In the genomic region with DNA sequence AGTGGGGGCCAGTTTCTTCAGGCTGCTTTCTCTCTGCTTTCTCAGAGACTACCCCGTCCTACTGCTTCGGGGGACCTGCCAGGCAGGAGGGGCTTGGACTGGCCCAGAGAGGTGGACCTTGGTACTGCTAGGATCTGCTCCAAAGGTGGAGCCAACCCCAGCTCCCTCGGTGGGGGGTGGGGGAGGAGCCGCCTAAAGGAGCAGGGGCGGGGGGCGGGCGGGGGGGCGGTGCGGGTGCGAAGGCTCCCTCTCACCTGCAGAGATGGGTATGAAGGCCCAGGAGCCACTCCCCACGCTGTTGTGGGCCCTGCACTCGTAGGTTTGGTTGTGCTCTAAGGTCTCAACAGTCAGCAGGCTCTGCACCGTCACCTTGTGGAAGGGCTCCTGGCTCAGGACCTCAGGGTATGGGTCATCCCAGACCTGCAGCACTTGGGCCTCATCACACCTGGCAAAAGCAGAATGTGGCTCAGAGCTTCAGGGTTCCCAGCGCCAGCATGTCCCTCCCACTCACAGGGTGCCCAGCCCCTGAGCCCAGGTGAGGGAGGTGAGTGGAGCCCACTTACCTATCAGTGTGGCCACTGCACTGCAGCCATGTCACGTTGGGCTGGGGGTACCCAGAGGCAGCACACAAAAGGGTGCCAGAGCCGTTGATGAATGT, we compare ENCODE assay signal across 26 cellular contexts. TPM values are rescaled to one million over a fixed set of nuclear protein-coding genes. Genes with fewer than 3 reads are reported as not detected.
"Had no signal": no experiment of that assay in that cellular context is flagged by ENCODE, and none has a peak within 500 bp of the region (broad histone marks: within the 10 kb centered on the region; RNA-seq: fewer than 3 reads in every experiment).

No MANE protein-coding gene starts in this region.

- H3K36me3 Mint-ChIP-seq: activated CD8-positive, alpha-beta memory T cell treated with anti-CD3 and anti-CD28 coated beads, Interleukin-2, amount 10 ng/mL, durations not matched to agents 7 days and 5 days; activated naive CD8-positive, alpha-beta T cell treated with anti-CD3 and anti-CD28 coated beads for 36 hours; naive B cell; stimulated activated naive B cell treated with anti-CD40 and anti-IgM and Interleukin-4, amounts not matched to agents 10 μg/mL and 1 μg/mL and 100 μg/mL, for 72 hours had no signal

- ATAC-seq: activated CD8-positive, alpha-beta memory T cell treated with anti-CD3 and anti-CD28 coated beads, Interleukin-2, amount 10 ng/mL, durations not matched to agents 7 days and 5 days; activated CD8-positive, alpha-beta T cell treated with anti-CD3 and anti-CD28 coated beads for 36 hours; esophagus mucosa; lower lobe of right lung; SK-N-SH treated with all-trans-retinoic acid at 6 μM for 48 hours; stimulated activated naive B cell treated with anti-CD40 and anti-IgM and Interleukin-4, amounts not matched to agents 10 μg/mL and 1 μg/mL and 100 μg/mL, for 72 hours had no signal

- H3K36me3 ChIP-seq: cardiac muscle cell, sigmoid colon, transverse colon had no signal

- H3K4me3 ChIP-seq: cardiac muscle cell, lower lobe of right lung, sigmoid colon, smooth muscle cell, transverse colon had no signal

- H3K27ac ChIP-seq: cardiac muscle cell, lower lobe of right lung, sigmoid colon, transverse colon had no signal

- H3K4me3 Mint-ChIP-seq: activated CD4-positive, alpha-beta T cell treated with anti-CD3 and anti-CD28 coated beads, Interleukin-2, amount 10 ng/mL, durations not matched to agents 7 days and 5 days; activated CD8-positive, alpha-beta memory T cell treated with anti-CD3 and anti-CD28 coated beads, Interleukin-2, amount 10 ng/mL, durations not matched to agents 7 days and 5 days; activated CD8-positive, alpha-beta T cell treated with anti-CD3 and anti-CD28 coated beads for 36 hours; activated naive CD8-positive, alpha-beta T cell treated with anti-CD3 and anti-CD28 coated beads for 36 hours; naive B cell; stimulated activated naive B cell treated with anti-CD40 and anti-IgM and Interleukin-4, amounts not matched to agents 10 μg/mL and 1 μg/mL and 100 μg/mL, for 72 hours had no signal

- H3K4me1 ChIP-seq: sigmoid colon had no signal

- H3K9me3 Mint-ChIP-seq: activated CD4-positive, alpha-beta T cell treated with anti-CD3 and anti-CD28 coated beads, Interleukin-2, amount 10 ng/mL, durations not matched to agents 7 days and 5 days; activated CD8-positive, alpha-beta T cell treated with anti-CD3 and anti-CD28 coated beads for 36 hours; activated naive CD8-positive, alpha-beta T cell treated with anti-CD3 and anti-CD28 coated beads for 36 hours had no signal

- H3K27ac Mint-ChIP-seq: activated CD4-positive, alpha-beta T cell treated with anti-CD3 and anti-CD28 coated beads, Interleukin-2, amount 10 ng/mL, durations not matched to agents 7 days and 5 days; activated CD8-positive, alpha-beta memory T cell treated with anti-CD3 and anti-CD28 coated beads, Interleukin-2, amount 10 ng/mL, durations not matched to agents 7 days and 5 days; activated CD8-positive, alpha-beta T cell treated with anti-CD3 and anti-CD28 coated beads for 36 hours; activated naive CD8-positive, alpha-beta T cell treated with anti-CD3 and anti-CD28 coated beads for 36 hours; naive B cell; progenitor cell of endocrine pancreas; stimulated activated naive B cell treated with anti-CD40 and anti-IgM and Interleukin-4, amounts not matched to agents 10 μg/mL and 1 μg/mL and 100 μg/mL, for 72 hours had no signal

- H3K27me3 Mint-ChIP-seq: activated CD4-positive, alpha-beta T cell treated with anti-CD3 and anti-CD28 coated beads, Interleukin-2, amount 10 ng/mL, durations not matched to agents 7 days and 5 days; activated CD8-positive, alpha-beta T cell treated with anti-CD3 and anti-CD28 coated beads for 36 hours; activated naive CD8-positive, alpha-beta T cell treated with anti-CD3 and anti-CD28 coated beads for 36 hours had no signal

- H3K4me2 ChIP-seq: smooth muscle cell had no signal

- DNase-seq: activated CD4-positive, alpha-beta T cell treated with anti-CD3 and anti-CD28 coated beads, Interleukin-2, amount 10 ng/mL, durations not matched to agents 7 days and 5 days; activated CD4-positive, CD25-positive, alpha-beta regulatory T cell treated with anti-CD3 and anti-CD28 coated beads, Interleukin-2, amount 50 U/mL, for 72 hours; activated CD8-positive, alpha-beta memory T cell treated with anti-CD3 and anti-CD28 coated beads, Interleukin-2, amount 10 ng/mL, durations not matched to agents 7 days and 5 days; activated CD8-positive, alpha-beta T cell treated with anti-CD3 and anti-CD28 coated beads for 36 hours; activated naive CD8-positive, alpha-beta T cell treated with anti-CD3 and anti-CD28 coated beads for 36 hours; activated T-cell treated with anti-CD3 and anti-CD28 coated beads, Interleukin-2, amount 50 U/mL, for 1 hour; amygdala; effector memory CD4-positive, alpha-beta T cell; hypothalamus; left colon; lower lobe of right lung; naive B cell; stimulated activated CD4-positive, alpha-beta T cell treated with anti-CD3 and anti-CD28 coated beads, Interleukin-2, amount 100 ng/mL, for 48 hours; stimulated activated CD8-positive, alpha-beta memory T cell treated with anti-CD3 and anti-CD28 coated beads, Interleukin-4, amount 100 ng/mL, for 48 hours; stimulated activated naive B cell treated with anti-CD40 and anti-IgM and Interleukin-4, amounts not matched to agents 10 μg/mL and 1 μg/mL and 100 μg/mL, for 72 hours; transverse colon had no signal

- H3K27me3 ChIP-seq: cardiac muscle cell, sigmoid colon, transverse colon had no signal

- H3K9me3 ChIP-seq: lower lobe of right lung, sigmoid colon, transverse colon had no signal

RNA-seq across cellular contexts. Expression of gene CSF1R, which starts 16.6 kb away (rescaled TPM):
- total RNA-seq: activated CD8-positive, alpha-beta T cell treated with anti-CD3 and anti-CD28 coated beads for 36 hours; activated naive CD8-positive, alpha-beta T cell treated with anti-CD3 and anti-CD28 coated beads for 36 hours; cardiac muscle cell; dermis microvascular lymphatic vessel endothelial cell; endothelial cell of umbilical vein; progenitor cell of endocrine pancreas; T-helper 2 cell treated with Interferon-gamma antibody and Interleukin-4, amounts not matched to agents 100 ng/mL and 5 ng/mL, for 36 hours had no signal
- polyA plus RNA-seq: endothelial cell of umbilical vein, neural cell had no signal
